In the genomic region with DNA sequence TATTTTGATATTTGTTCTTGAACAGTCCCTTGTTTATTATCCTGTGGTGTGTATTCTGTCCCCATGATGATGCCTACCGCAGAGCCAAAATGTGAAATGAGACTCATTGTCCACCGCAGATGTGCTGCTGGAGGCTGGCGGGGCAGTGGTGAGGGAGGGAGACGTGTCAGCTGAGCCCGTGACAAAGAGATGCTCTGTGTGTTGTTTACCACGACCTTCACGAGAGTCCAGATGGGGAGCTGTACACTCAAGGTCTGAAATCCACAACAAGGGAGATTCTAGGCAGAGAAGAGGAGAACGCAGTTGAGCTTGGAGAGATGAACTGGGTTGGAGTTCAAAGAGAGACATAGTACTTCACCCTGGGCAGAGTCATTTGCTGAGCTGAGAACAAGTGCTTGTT, we compare ENCODE assay signal across 32 cellular contexts. TPM values are rescaled to one million over a fixed set of nuclear protein-coding genes. Genes with fewer than 3 reads are reported as not detected.
A peak's percentile ranks its signal among the peaks of the same experiment; 100 is the strongest.
DNase-seq lines count a peak whose midpoint lies in the region.
"Had no signal": no experiment of that assay in that cellular context is flagged by ENCODE, and none has a peak within 500 bp of the region (broad histone marks: within the 10 kb centered on the region; RNA-seq: fewer than 3 reads in every experiment).

No MANE protein-coding gene starts in this region.

- no peaks in the 10 kb centered on the region for H3K36me3 Mint-ChIP-seq in activated naive CD4-positive, alpha-beta T cell treated with anti-CD3 and anti-CD28 coated beads, Interleukin-2, amount 10 ng/mL, durations not matched to agents 7 days and 5 days
- H3K36me3 Mint-ChIP-seq: activated naive CD4-positive, alpha-beta T cell treated with anti-CD3 and anti-CD28 coated beads, Interleukin-2, amount 50 U/mL, for 72 hours had no signal

- H3K27me3 Mint-ChIP-seq in activated naive CD4-positive, alpha-beta T cell treated with anti-CD3 and anti-CD28 coated beads, Interleukin-2, amount 10 ng/mL, durations not matched to agents 7 days and 5 days: peaks cover 44% of the 10 kb centered on the region

- DNase-seq in NCI-H82 treated with DMSO at 0.1 percent for 48 hours (lab: John Stamatoyannopoulos, UW; ENCODE audit: unreplicated experiment) (peak; percentile 95), foreskin melanocyte (peak; percentile 89), middle frontal gyrus (ENCODE audit: extremely low spot score, low spot score) (peak; percentile 83), Karpas-422 (no peak), RPMI8226 (no peak)
- DNase-seq in activated naive CD4-positive, alpha-beta T cell treated with anti-CD3 and anti-CD28 coated beads, Interleukin-2, amount 10 ng/mL, durations not matched to agents 7 days and 5 days: no peak
- DNase-seq: activated CD4-positive, alpha-beta T cell treated with anti-CD3 and anti-CD28 coated beads for 4 hours; activated CD8-positive, alpha-beta T cell treated with anti-CD3 and anti-CD28 coated beads, Interleukin-2, amount 10 ng/mL, durations not matched to agents 7 days and 5 days; erythroblast; H9; heart right ventricle; kidney glomerular epithelial cell; lower lobe of right lung; NCI-H1092; NCI-H1694 treated with DMSO at 0.1 percent for 48 hours; ovary; PC-3; stimulated activated CD8-positive, alpha-beta memory T cell treated with anti-CD3 and anti-CD28 coated beads, Interleukin-4, amount 100 ng/mL, for 48 hours; stimulated activated naive CD8-positive, alpha-beta T cell treated with anti-CD3 and anti-CD28 coated beads, Interleukin-15, amount 100 ng/mL, for 72 hours; tibial artery had no signal

- no peak overlapping the region for H3K4me3 ChIP-seq in Karpas-422 (ENCODE audit: low read length)
- H3K4me3 ChIP-seq: ascending aorta, BLaER1, cardiac muscle cell, coronary artery, heart right ventricle, lower lobe of right lung, ovary, right atrium auricular region, tibial artery had no signal

- H3K4me3 Mint-ChIP-seq in activated naive CD4-positive, alpha-beta T cell treated with anti-CD3 and anti-CD28 coated beads, Interleukin-2, amount 10 ng/mL, durations not matched to agents 7 days and 5 days: no peak overlapping the region
- H3K4me3 Mint-ChIP-seq: activated CD8-positive, alpha-beta T cell treated with anti-CD3 and anti-CD28 coated beads, Interleukin-2, amount 10 ng/mL, durations not matched to agents 7 days and 5 days; H9; nephron; stimulated activated naive CD8-positive, alpha-beta T cell treated with anti-CD3 and anti-CD28 coated beads, Interleukin-15, amount 100 ng/mL, for 72 hours had no signal

- no peak overlapping the region for H2AFZ ChIP-seq in Karpas-422 (ENCODE audit: low read length)

- CTCF ChIA-PET in activated naive CD4-positive, alpha-beta T cell treated with anti-CD3 and anti-CD28 coated beads, Interleukin-2, amount 10 ng/mL, durations not matched to agents 7 days and 5 days (lab: Charles Lee): no interaction called here

- no peaks in the 10 kb centered on the region for H3K4me1 ChIP-seq in Karpas-422 (ENCODE audit: low read length)
- H3K4me1 ChIP-seq: ascending aorta, heart right ventricle, lower lobe of right lung, right atrium auricular region, tibial artery had no signal

- H3K4me2 ChIP-seq in Karpas-422 (ENCODE audit: low read depth, low read length, poor library complexity, severe bottlenecking): no peak overlapping the region
- H3K4me2 ChIP-seq: BLaER1 had no signal

- H3K27me3 ChIP-seq in Karpas-422 (ENCODE audit: low read length): no peaks in the 10 kb centered on the region
- H3K27me3 ChIP-seq: ascending aorta, BLaER1, cardiac muscle cell, ovary, right atrium auricular region had no signal

- no peak overlapping the region for H3K9ac ChIP-seq in Karpas-422 (ENCODE audit: low read length)
- H3K9ac ChIP-seq: BLaER1 had no signal

- no peaks in the 10 kb centered on the region for H3K9me3 ChIP-seq in Karpas-422 (ENCODE audit: low read length)
- H3K9me3 ChIP-seq: ascending aorta, lower lobe of right lung, ovary, tibial artery had no signal

- no peaks in the 10 kb centered on the region for H3K9me2 ChIP-seq in Karpas-422 (replicated peaks; ENCODE audit: insufficient read depth, low read length)

- H4K20me1 ChIP-seq in Karpas-422 (ENCODE audit: insufficient read depth, low read depth, low read length): no peaks in the 10 kb centered on the region
- H4K20me1 ChIP-seq: BLaER1 had no signal

- H3K27ac ChIP-seq in temporal lobe (ENCODE audit: low read depth, low read length) (peak overlapping the region; percentile 100), Karpas-422 (ENCODE audit: low read length) (no peak overlapping the region)
- H3K27ac ChIP-seq: ascending aorta, BLaER1, cardiac muscle cell, coronary artery, heart right ventricle, lower lobe of right lung, ovary, right atrium auricular region, tibial artery had no signal

- H3K9me3 Mint-ChIP-seq in activated naive CD4-positive, alpha-beta T cell treated with anti-CD3 and anti-CD28 coated beads, Interleukin-2, amount 10 ng/mL, durations not matched to agents 7 days and 5 days: no peaks in the 10 kb centered on the region
- H3K9me3 Mint-ChIP-seq: activated naive CD4-positive, alpha-beta T cell treated with anti-CD3 and anti-CD28 coated beads, Interleukin-2, amount 50 U/mL, for 72 hours; nephron; stimulated activated naive CD8-positive, alpha-beta T cell treated with anti-CD3 and anti-CD28 coated beads, Interleukin-15, amount 100 ng/mL, for 72 hours had no signal

- H3K79me2 ChIP-seq in Karpas-422 (ENCODE audit: low read length): no peaks in the 10 kb centered on the region

- no peaks in the 10 kb centered on the region for H3K36me3 ChIP-seq in Karpas-422 (ENCODE audit: insufficient read depth, low read length)
- H3K36me3 ChIP-seq: ascending aorta, BLaER1, cardiac muscle cell, heart right ventricle, lower lobe of right lung, ovary, right atrium auricular region, tibial artery had no signal

- no peak overlapping the region for H3K27ac Mint-ChIP-seq in activated naive CD4-positive, alpha-beta T cell treated with anti-CD3 and anti-CD28 coated beads, Interleukin-2, amount 10 ng/mL, durations not matched to agents 7 days and 5 days
- H3K27ac Mint-ChIP-seq: activated CD8-positive, alpha-beta T cell treated with anti-CD3 and anti-CD28 coated beads, Interleukin-2, amount 10 ng/mL, durations not matched to agents 7 days and 5 days; activated naive CD4-positive, alpha-beta T cell treated with anti-CD3 and anti-CD28 coated beads, Interleukin-2, amount 50 U/mL, for 72 hours; H9; nephron; stimulated activated naive CD8-positive, alpha-beta T cell treated with anti-CD3 and anti-CD28 coated beads, Interleukin-15, amount 100 ng/mL, for 72 hours had no signal

- H3K4me1 Mint-ChIP-seq in activated naive CD4-positive, alpha-beta T cell treated with anti-CD3 and anti-CD28 coated beads, Interleukin-2, amount 10 ng/mL, durations not matched to agents 7 days and 5 days: no peaks in the 10 kb centered on the region
- H3K4me1 Mint-ChIP-seq: H9; nephron; stimulated activated naive CD8-positive, alpha-beta T cell treated with anti-CD3 and anti-CD28 coated beads, Interleukin-15, amount 100 ng/mL, for 72 hours had no signal

RNA-seq across cellular contexts. Expression of a gene that starts 20.8 kb away (rescaled TPM):
- total RNA-seq in temporal lobe: 129 TPM
- total RNA-seq in Karpas-422 (2014; rRNA removed; shearing (Covaris generic); ENCODE audit: low replicate concordance): not detected in 2 replicates
- total RNA-seq: activated CD8-positive, alpha-beta T cell treated with anti-CD3 and anti-CD28 coated beads, Interleukin-2, amount 10 ng/mL, durations not matched to agents 7 days and 5 days; activated naive CD4-positive, alpha-beta T cell treated with anti-CD3 and anti-CD28 coated beads, Interleukin-2, amount 50 U/mL, for 72 hours; ascending aorta; heart right ventricle; HT1080; lower lobe of right lung; NCI-H460; PC-3; right atrium auricular region; Right ventricle myocardium inferior; T-helper 2 cell treated with Interferon-gamma antibody and Interleukin-4, amounts not matched to agents 100 ng/mL and 5 ng/mL, for 36 hours had no signal

Comparison
In these comparisons a context has a peak if more than half of its experiments do, and no peak if none do; other contexts are left out.
1. DNase-seq: peak in NCI-H82 treated with DMSO at 0.1 percent for 48 hours (single experiment), foreskin melanocyte (single experiment) and middle frontal gyrus (single experiment); none in activated naive CD4-positive, alpha-beta T cell treated with anti-CD3 and anti-CD28 coated beads, Interleukin-2, amount 10 ng/mL, durations not matched to agents 7 days and 5 days (single experiment), Karpas-422 (single experiment) and RPMI8226 (single experiment).
2. RNA of a gene that starts 20.8 kb away (total RNA-seq): 129 TPM in temporal lobe (single experiment); not detected in Karpas-422; every median in the first group is over 100 times any median in the second.